Comparison of ENCODE assay signal across 27 cellular contexts in genomic region chr4:18406220-18406619, GRCh38.
"Had no signal": no experiment of that assay in that cellular context is flagged by ENCODE, and none has a peak within 500 bp of the region (broad histone marks: within the 10 kb centered on the region; RNA-seq: fewer than 3 reads in every experiment).

No MANE protein-coding gene starts in this region.

- H3K27me3 ChIP-seq: neural progenitor cell, ovary, right lobe of liver, sigmoid colon, spleen, stomach, thyroid gland, tibial nerve, upper lobe of left lung, vagina had no signal

- H3K36me3 ChIP-seq: neural progenitor cell, ovary, right lobe of liver, sigmoid colon, spleen, stomach, thoracic aorta, thyroid gland, tibial nerve, upper lobe of left lung, vagina had no signal

- DNase-seq: naive thymus-derived CD4-positive, alpha-beta T cell; natural killer cell; occipital lobe; ovary; psoas muscle; right cardiac atrium; right lobe of liver; sigmoid colon; spleen; stimulated activated CD4-positive, alpha-beta T cell treated with anti-CD3 and anti-CD28 coated beads, Interleukin-12 subunit alpha, Interleukin-12 subunit beta, amount 100 ng/mL, for 4 hours; stimulated activated CD4-positive, alpha-beta T cell treated with anti-CD3 and anti-CD28 coated beads, Interleukin-1b, Interleukin-23, amount 100 ng/mL, for 48 hours; stimulated activated CD4-positive, alpha-beta T cell treated with anti-CD3 and anti-CD28 coated beads, Interleukin-4, amount 100 ng/mL, for 1 hour; stimulated activated CD4-positive, alpha-beta T cell treated with anti-CD3 and anti-CD28 coated beads, Interleukin-4, amount 100 ng/mL, for 4 hours; stimulated activated CD8-positive, alpha-beta memory T cell treated with anti-CD3 and anti-CD28 coated beads, Interleukin-4, amount 100 ng/mL, for 48 hours; stimulated activated naive B cell treated with anti-CD40 and anti-IgM and Interleukin-4, amounts not matched to agents 10 μg/mL and 1 μg/mL and 100 μg/mL, for 72 hours; stimulated activated naive CD4-positive, alpha-beta T cell treated with Interleukin-2 at 50 U/mL for 16 hours; stomach; thyroid gland; trophoblast cell; upper lobe of left lung had no signal

- H3K4me3 ChIP-seq: neural progenitor cell, ovary, psoas muscle, right lobe of liver, sigmoid colon, smooth muscle cell, spleen, stomach, thoracic aorta, thyroid gland, tibial nerve, upper lobe of left lung, vagina had no signal

- H3K27me3 Mint-ChIP-seq: stimulated activated naive B cell treated with anti-CD40 and anti-IgM and Interleukin-4, amounts not matched to agents 10 μg/mL and 1 μg/mL and 100 μg/mL, for 72 hours had no signal

- H3K9me3 Mint-ChIP-seq: nephron; neural progenitor cell; stimulated activated naive B cell treated with anti-CD40 and anti-IgM and Interleukin-4, amounts not matched to agents 10 μg/mL and 1 μg/mL and 100 μg/mL, for 72 hours; stimulated activated naive CD8-positive, alpha-beta T cell treated with anti-CD3 and anti-CD28 coated beads, Interleukin-15, Interleukin-2, amounts not matched to agents 100 ng/mL and 50 ng/mL, for 24 hours had no signal

- H3K36me3 Mint-ChIP-seq: naive thymus-derived CD4-positive, alpha-beta T cell; natural killer cell; neural progenitor cell; stimulated activated naive B cell treated with anti-CD40 and anti-IgM and Interleukin-4, amounts not matched to agents 10 μg/mL and 1 μg/mL and 100 μg/mL, for 72 hours had no signal

- H3K27ac Mint-ChIP-seq: naive thymus-derived CD4-positive, alpha-beta T cell; natural killer cell; nephron; neural progenitor cell; stimulated activated naive B cell treated with anti-CD40 and anti-IgM and Interleukin-4, amounts not matched to agents 10 μg/mL and 1 μg/mL and 100 μg/mL, for 72 hours; stimulated activated naive CD8-positive, alpha-beta T cell treated with anti-CD3 and anti-CD28 coated beads, Interleukin-15, Interleukin-2, amounts not matched to agents 100 ng/mL and 50 ng/mL, for 24 hours had no signal

- ATAC-seq: naive thymus-derived CD4-positive, alpha-beta T cell; natural killer cell; psoas muscle; right cardiac atrium; stimulated activated naive B cell treated with anti-CD40 and anti-IgM and Interleukin-4, amounts not matched to agents 10 μg/mL and 1 μg/mL and 100 μg/mL, for 72 hours had no signal

- H3K9me3 ChIP-seq: ovary, psoas muscle, right lobe of liver, sigmoid colon, spleen, stomach, thoracic aorta, thyroid gland, tibial nerve, upper lobe of left lung, vagina had no signal

- H3K4me1 Mint-ChIP-seq: natural killer cell; nephron; neural progenitor cell; stimulated activated naive B cell treated with anti-CD40 and anti-IgM and Interleukin-4, amounts not matched to agents 10 μg/mL and 1 μg/mL and 100 μg/mL, for 72 hours had no signal

- H3K4me1 ChIP-seq: neural progenitor cell, psoas muscle, right lobe of liver, sigmoid colon, spleen, thyroid gland, tibial nerve, upper lobe of left lung, vagina had no signal

- H3K27ac ChIP-seq: neural progenitor cell, ovary, psoas muscle, right lobe of liver, sigmoid colon, spleen, stomach, thoracic aorta, thyroid gland, tibial nerve, upper lobe of left lung, vagina had no signal

- H3K4me3 Mint-ChIP-seq: naive thymus-derived CD4-positive, alpha-beta T cell; natural killer cell; nephron; neural progenitor cell; stimulated activated naive B cell treated with anti-CD40 and anti-IgM and Interleukin-4, amounts not matched to agents 10 μg/mL and 1 μg/mL and 100 μg/mL, for 72 hours; stimulated activated naive CD8-positive, alpha-beta T cell treated with anti-CD3 and anti-CD28 coated beads, Interleukin-15, Interleukin-2, amounts not matched to agents 100 ng/mL and 50 ng/mL, for 24 hours had no signal
